Comparison of ENCODE assay signal across 9 cellular contexts in genomic region chr1:229556551-229556950, GRCh38. TPM values are rescaled to one million over a fixed set of nuclear protein-coding genes. Genes with fewer than 3 reads are reported as not detected.
DNase-seq lines count a peak whose midpoint lies in the region; ATAC-seq and TF ChIP-seq lines count a peak whose summit lies in the region.
"Had no signal": no experiment of that assay in that cellular context is flagged by ENCODE, and none has a peak within 500 bp of the region (broad histone marks: within the 10 kb centered on the region; RNA-seq: fewer than 3 reads in every experiment).

No MANE protein-coding gene starts in this region.

- H3K9me3 Mint-ChIP-seq in CD4-positive, alpha-beta memory T cell = no peaks in the 10 kb centered on the region
- no peaks in the 10 kb centered on the region for H3K9me3 Mint-ChIP-seq in activated T-helper 2 cell treated with anti-CD3 and anti-CD28 coated beads, Interferon-gamma antibody, Interleukin-2, Interleukin-4, amounts not matched to agents 10 μg/mL and 5 μg/mL and 100 μg/mL, durations not matched to agents 14 hours and 24 hours and 36 hours
- H3K9me3 Mint-ChIP-seq in natural killer cell = no peaks in the 10 kb centered on the region

- H3K27me3 ChIP-seq in CD4-positive, alpha-beta memory T cell (ENCODE audit: insufficient read depth, low read length) = no peaks in the 10 kb centered on the region
- H3K27me3 ChIP-seq: adrenal gland had no signal

- H3K27ac ChIP-seq in CD4-positive, alpha-beta memory T cell (ENCODE audit: low read depth, low read length) = no peak overlapping the region
- H3K27ac ChIP-seq: adrenal gland had no signal

- H3K4me1 Mint-ChIP-seq in CD4-positive, alpha-beta memory T cell = peaks cover 40 to 66% (median 52%) of the 10 kb centered on the region in 4 donors
- peaks cover 38% of the 10 kb centered on the region for H3K4me1 Mint-ChIP-seq in activated T-helper 2 cell treated with anti-CD3 and anti-CD28 coated beads, Interferon-gamma antibody, Interleukin-2, Interleukin-4, amounts not matched to agents 10 μg/mL and 5 μg/mL and 100 μg/mL, durations not matched to agents 14 hours and 24 hours and 36 hours (ENCODE audit: low read depth)
- peaks cover 43 to 53% of the 10 kb centered on the region in 2 donors for H3K4me1 Mint-ChIP-seq in natural killer cell

- peaks cover 40% of the 10 kb centered on the region for H3K4me1 ChIP-seq in CD4-positive, alpha-beta memory T cell (ENCODE audit: insufficient read depth, low read length)

- H3K36me3 Mint-ChIP-seq in CD4-positive, alpha-beta memory T cell = peaks cover 3 to 9% of the 10 kb centered on the region in 2 donors
- peaks cover 21% of the 10 kb centered on the region for H3K36me3 Mint-ChIP-seq in activated T-helper 2 cell treated with anti-CD3 and anti-CD28 coated beads, Interferon-gamma antibody, Interleukin-2, Interleukin-4, amounts not matched to agents 10 μg/mL and 5 μg/mL and 100 μg/mL, durations not matched to agents 14 hours and 24 hours and 36 hours (ENCODE audit: low read depth)
- H3K36me3 Mint-ChIP-seq in natural killer cell = no peaks in the 10 kb centered on the region

- intact Hi-C loops in CD4-positive, alpha-beta memory T cell (cut with micrococcal nuclease) = no loop called here
- intact Hi-C loops in activated T-helper 2 cell treated with anti-CD3 and anti-CD28 coated beads, Interferon-gamma antibody, Interleukin-2, Interleukin-4, amounts not matched to agents 10 μg/mL and 5 μg/mL and 100 μg/mL, durations not matched to agents 14 hours and 24 hours and 36 hours (cut with micrococcal nuclease) = loop anchor here (5.0 kb wide), 1 partner anchor 1086 kb away; the partner anchor contains the start of gene COG2
- intact Hi-C loops in natural killer cell (cut with micrococcal nuclease) = loop anchor here (5.0 kb wide), 2 partner anchors 49 to 71 kb away; partner anchors contain the start of genes NUP133, TAF5L and URB2

- no peak for DNase-seq in CD4-positive, alpha-beta memory T cell
- no peak for DNase-seq in Jurkat, Clone E6-1 (ENCODE audit: low read depth, low spot score)
- DNase-seq in activated T-helper 2 cell treated with anti-CD3 and anti-CD28 coated beads, Interferon-gamma antibody, Interleukin-2, Interleukin-4, amounts not matched to agents 10 μg/mL and 5 μg/mL and 100 μg/mL, durations not matched to agents 14 hours and 24 hours and 36 hours (ENCODE audit: low spot score) = no peak
- DNase-seq in natural killer cell (no peak), DMS 273 (lab: John Stamatoyannopoulos, UW; ENCODE audit: unreplicated experiment) (no peak), NCI-H1092 treated with DMSO at 0.1 percent for 48 hours (lab: John Stamatoyannopoulos, UW) (no peak)

- CTCF ChIA-PET in CD4-positive, alpha-beta memory T cell (lab: Charles Lee; ENCODE audit: partially characterized antibody) = interaction anchor here (0.8 to 5.6 kb wide), 2 partner anchors 69 to 294 kb away, joined by 3 to 37 read pairs; partner anchors contain the start of genes TAF5L and URB2

- H3K4me3 ChIP-seq in CD4-positive, alpha-beta memory T cell (ENCODE audit: low read length in 2 of 2) = peak overlapping the region in 1 of 2 donors; percentile 55
- H3K4me3 ChIP-seq in Jurkat, Clone E6-1 (ENCODE audit: low read length) = peak overlapping the region; percentile 69

- peak overlapping the region in 6 of 7 donors; percentile 29 to 91 (median 82) for H3K27ac Mint-ChIP-seq in CD4-positive, alpha-beta memory T cell
- H3K27ac Mint-ChIP-seq in activated T-helper 2 cell treated with anti-CD3 and anti-CD28 coated beads, Interferon-gamma antibody, Interleukin-2, Interleukin-4, amounts not matched to agents 10 μg/mL and 5 μg/mL and 100 μg/mL, durations not matched to agents 14 hours and 24 hours and 36 hours = peak overlapping the region; percentile 79
- H3K27ac Mint-ChIP-seq in natural killer cell = peak overlapping the region; percentile 82 to 90

- peak overlapping the region; percentile 81 to 94 (median 90) for H3K4me3 Mint-ChIP-seq in CD4-positive, alpha-beta memory T cell
- H3K4me3 Mint-ChIP-seq in activated T-helper 2 cell treated with anti-CD3 and anti-CD28 coated beads, Interferon-gamma antibody, Interleukin-2, Interleukin-4, amounts not matched to agents 10 μg/mL and 5 μg/mL and 100 μg/mL, durations not matched to agents 14 hours and 24 hours and 36 hours (ENCODE audit: low read depth) = peak overlapping the region; percentile 87
- peak overlapping the region; percentile 92 for H3K4me3 Mint-ChIP-seq in natural killer cell

- H3K36me3 ChIP-seq in CD4-positive, alpha-beta memory T cell (ENCODE audit: insufficient read depth, low read length) = no peaks in the 10 kb centered on the region
- H3K36me3 ChIP-seq: adrenal gland had no signal

- POLR2A ChIA-PET in CD4-positive, alpha-beta memory T cell (lab: Charles Lee; ENCODE audit: partially characterized antibody) = interaction anchor here (1.4 to 3.2 kb wide), 2 partner anchors 15 to 69 kb away, joined by 3 to 104 read pairs; partner anchors contain the start of genes TAF5L and URB2

- H3K27me3 Mint-ChIP-seq in CD4-positive, alpha-beta memory T cell = no peaks in the 10 kb centered on the region
- H3K27me3 Mint-ChIP-seq in activated T-helper 2 cell treated with anti-CD3 and anti-CD28 coated beads, Interferon-gamma antibody, Interleukin-2, Interleukin-4, amounts not matched to agents 10 μg/mL and 5 μg/mL and 100 μg/mL, durations not matched to agents 14 hours and 24 hours and 36 hours (ENCODE audit: low read depth) = no peaks in the 10 kb centered on the region
- no peaks in the 10 kb centered on the region for H3K27me3 Mint-ChIP-seq in natural killer cell (ENCODE audit: low read depth in 2 of 2)

- TF ChIP-seq CTCF in natural killer cell (IDR thresholded peaks at IDR 0.05) = no peak

- H3K9me3 ChIP-seq in CD4-positive, alpha-beta memory T cell (ENCODE audit: control insufficient read depth in 1 of 2, low read length in 2 of 2) = no peaks in the 10 kb centered on the region
- H3K9me3 ChIP-seq: adrenal gland had no signal

- ATAC-seq in natural killer cell = no peak
- ATAC-seq in HG03097 (IDR thresholded peaks at IDR 0.05; ENCODE audit: low FRiP score, unreplicated experiment) = no peak
- ATAC-seq in HG02610 (IDR thresholded peaks at IDR 0.05; ENCODE audit: unreplicated experiment) = no peak

RNA-seq across cellular contexts. Expression of gene ABCB10, which starts 2.0 kb away (rescaled TPM):
- 10 to 100 TPM; 19.7 to 20.2 TPM for total RNA-seq in CD4-positive, alpha-beta memory T cell
- 10 to 100 TPM; 10.0 to 11.8 TPM for polyA plus RNA-seq in CD4-positive, alpha-beta memory T cell
- 59.2 TPM for polyA plus RNA-seq in Jurkat, Clone E6-1 (2012; ENCODE audit: insufficient read depth, insufficient read length)
- total RNA-seq in activated T-helper 2 cell treated with anti-CD3 and anti-CD28 coated beads, Interferon-gamma antibody, Interleukin-2, Interleukin-4, amounts not matched to agents 10 μg/mL and 5 μg/mL and 100 μg/mL, durations not matched to agents 14 hours and 24 hours and 36 hours = 40.1 and 42.7 TPM in 2 replicates
- total RNA-seq in natural killer cell = 10 to 100 TPM; 22.0 to 23.3 (median 22.0) TPM

RNA-seq across cellular contexts. Expression of gene NUP133, which starts 48.4 kb away (rescaled TPM):
- 10 to 100 TPM; 45.8 to 48.4 TPM for total RNA-seq in CD4-positive, alpha-beta memory T cell
- polyA plus RNA-seq in CD4-positive, alpha-beta memory T cell = 10 to 100 TPM; 16.8 to 18.6 TPM
- polyA plus RNA-seq in Jurkat, Clone E6-1 (2012; ENCODE audit: insufficient read depth, insufficient read length) = 40.8 TPM
- total RNA-seq in activated T-helper 2 cell treated with anti-CD3 and anti-CD28 coated beads, Interferon-gamma antibody, Interleukin-2, Interleukin-4, amounts not matched to agents 10 μg/mL and 5 μg/mL and 100 μg/mL, durations not matched to agents 14 hours and 24 hours and 36 hours = 49.2 and 50.1 TPM in 2 replicates
- total RNA-seq in natural killer cell = 10 to 100 TPM; 34.5 to 40.1 (median 38.4) TPM
